8 cellular contexts compared by ENCODE assay signal in genomic region chr5:135729582-135729879, GRCh38.
A peak's percentile ranks its signal among the peaks of the same experiment; 100 is the strongest.
DNase-seq lines count a peak whose midpoint lies in the region; ATAC-seq, FAIRE-seq and TF ChIP-seq lines count a peak whose summit lies in the region.

No MANE protein-coding gene starts in this region.

- no peak overlapping the region for H3K27ac Mint-ChIP-seq in T-helper 2 cell treated with Interferon-gamma antibody and Interleukin-4, amounts not matched to agents 5 μg/mL and 100 μg/mL, for 36 hours

- no peak for TF ChIP-seq POLR2A in erythroblast (IDR thresholded peaks at IDR 0.05; ENCODE audit: low read length)
- no peak for TF ChIP-seq POLR2A in lower leg skin (IDR thresholded peaks at IDR 0.05)

- intact Hi-C loops in colonic mucosa (cut with DNase I), result loop anchor here (5.0 kb wide), 1 partner anchor 167 kb away; no protein-coding TSS in a partner anchor
- intact Hi-C loops in pancreas (cut with DNase I), result no loop called here
- intact Hi-C loops in lower leg skin (cut with DNase I; ENCODE audit: low total_unique reads), result no loop called here

- H3K27me3 ChIP-seq in colonic mucosa, result no peaks in the 10 kb centered on the region
- H3K27me3 ChIP-seq in pancreas, result no peaks in the 10 kb centered on the region

- H3K4me1 ChIP-seq in colonic mucosa, result no peaks in the 10 kb centered on the region
- H3K4me1 ChIP-seq in pancreas, result no peaks in the 10 kb centered on the region

- ATAC-seq in pancreas, result peak in 2 of 4 donors; percentile 41 to 56
- ATAC-seq in GM19035 (IDR thresholded peaks at IDR 0.05; ENCODE audit: unreplicated experiment), result no peak

- H3K27ac ChIP-seq in colonic mucosa (no peak overlapping the region), pancreas (no peak overlapping the region)

- H3K4me1 Mint-ChIP-seq in T-helper 2 cell treated with Interferon-gamma antibody and Interleukin-4, amounts not matched to agents 5 μg/mL and 100 μg/mL, for 36 hours (ENCODE audit: low read depth), result no peaks in the 10 kb centered on the region

- no peak overlapping the region for H3K4me3 ChIP-seq in colonic mucosa
- no peak overlapping the region for H3K4me3 ChIP-seq in pancreas
- no peak overlapping the region for H3K4me3 ChIP-seq in lower leg skin (ENCODE audit: low read depth, poor library complexity, severe bottlenecking)

- H3K9me3 ChIP-seq in colonic mucosa, result no peaks in the 10 kb centered on the region
- H3K9me3 ChIP-seq in pancreas, result no peaks in the 10 kb centered on the region

- H3K4me3 Mint-ChIP-seq in T-helper 2 cell treated with Interferon-gamma antibody and Interleukin-4, amounts not matched to agents 5 μg/mL and 100 μg/mL, for 36 hours, result no peak overlapping the region

- no peak overlapping the region for H3K9ac ChIP-seq in colonic mucosa (ENCODE audit: low read depth in 2 of 2, low read length in 2 of 2)

- no peaks in the 10 kb centered on the region for H3K36me3 Mint-ChIP-seq in T-helper 2 cell treated with Interferon-gamma antibody and Interleukin-4, amounts not matched to agents 5 μg/mL and 100 μg/mL, for 36 hours (ENCODE audit: low read depth)

- H3K9me3 Mint-ChIP-seq in T-helper 2 cell treated with Interferon-gamma antibody and Interleukin-4, amounts not matched to agents 5 μg/mL and 100 μg/mL, for 36 hours, result no peaks in the 10 kb centered on the region

- peak; percentile 34 for TF ChIP-seq CTCF in colonic mucosa (IDR thresholded peaks at IDR 0.05)
- TF ChIP-seq CTCF in pancreas (IDR thresholded peaks at IDR 0.05), result no peak
- no peak for TF ChIP-seq CTCF in lower leg skin (IDR thresholded peaks at IDR 0.05)

- peak; percentile 60 for FAIRE-seq in pancreas (lab: Jason Lieb, UNC)

- H3K36me3 ChIP-seq in colonic mucosa (no peaks in the 10 kb centered on the region), pancreas (no peaks in the 10 kb centered on the region)

- peak; percentile 33 for DNase-seq in ELR (ENCODE audit: low read depth)
- peak; percentile 0 for DNase-seq in NCI-H526 treated with DMSO at 0.1 percent for 48 hours (lab: John Stamatoyannopoulos, UW)
- DNase-seq in colonic mucosa, result no peak
- no peak for DNase-seq in pancreas
- no peak for DNase-seq in erythroblast (lab: John Stamatoyannopoulos, UW)
- DNase-seq in lower leg skin (ENCODE audit: low spot score in 2 of 2), result no peak
- DNase-seq in T-helper 2 cell treated with Interferon-gamma antibody and Interleukin-4, amounts not matched to agents 5 μg/mL and 100 μg/mL, for 36 hours (ENCODE audit: low spot score), result no peak

- no peaks in the 10 kb centered on the region for H3K27me3 Mint-ChIP-seq in T-helper 2 cell treated with Interferon-gamma antibody and Interleukin-4, amounts not matched to agents 5 μg/mL and 100 μg/mL, for 36 hours (ENCODE audit: low read depth)

Comparison
In these comparisons a context has a peak if more than half of its experiments do, and no peak if none do; other contexts are left out.
1. DNase-seq: peak in ELR (single experiment) and NCI-H526 treated with DMSO at 0.1 percent for 48 hours (single experiment); none in colonic mucosa (single experiment), pancreas (0 of 6), erythroblast (0 of 2), lower leg skin (0 of 2) and T-helper 2 cell treated with Interferon-gamma antibody and Interleukin-4, amounts not matched to agents 5 μg/mL and 100 μg/mL, for 36 hours (single experiment).